Comparison of ENCODE assay signal across 18 cellular contexts in genomic region chr7:92753614-92754013, GRCh38.
DNase-seq lines count a peak whose midpoint lies in the region; ATAC-seq, FAIRE-seq and TF ChIP-seq lines count a peak whose summit lies in the region.
"Had no signal": no experiment of that assay in that cellular context is flagged by ENCODE, and none has a peak within 500 bp of the region (broad histone marks: within the 10 kb centered on the region; RNA-seq: fewer than 3 reads in every experiment).

No MANE protein-coding gene starts in this region.

- H3K4me2 ChIP-seq in A549 (peak overlapping the region; percentile 81), BLaER1 (peak overlapping the region; percentile 15; the same call in 1 of the 2 replicates)

- H3K4me1 ChIP-seq in A549 (peaks cover 76% of the 10 kb centered on the region), BLaER1 (peaks cover 42% of the 10 kb centered on the region)

- peaks cover 19% of the 10 kb centered on the region; the same call in 1 of the 2 replicates for H3K36me3 ChIP-seq in BLaER1
- H3K36me3 ChIP-seq: tibial nerve had no signal

- no peaks in the 10 kb centered on the region for H4K20me1 ChIP-seq in BLaER1

- WGBS in A549 (ENCODE audit: missing lambda C conversion rate), result 89% methylated on average over 3 of the region's 3 CpGs

- TF ChIP-seq POLR2A in A549 (IDR thresholded peaks at IDR 0.05; ENCODE audit: low read length), result no peak

- no peaks in the 10 kb centered on the region for H3K27me3 ChIP-seq in BLaER1
- H3K27me3 ChIP-seq: tibial nerve had no signal

- H3K27ac ChIP-seq in A549, result peak overlapping the region; percentile 88 to 89
- H3K27ac ChIP-seq in BLaER1, result no peak overlapping the region; the same call in 1 of the 2 replicates
- H3K27ac ChIP-seq in epithelial cell of prostate, result peak overlapping the region; percentile 96
- H3K27ac ChIP-seq: C4-2B, tibial nerve had no signal

- POLR2A ChIA-PET in A549 (lab: Yijun Ruan, JAX), result interaction anchor here (0.5 to 1.1 kb wide), 2 partner anchors 12 to 258 kb away, joined by 3 read pairs; no protein-coding TSS in a partner anchor

- TF ChIP-seq CTCF in A549 (IDR thresholded peaks at IDR 0.05), result no peak

- DNase-seq in A549 (ENCODE audit: low read depth in 1 of 2, low spot score in 1 of 2) (no peak), RCC 7860 (ENCODE audit: low spot score) (peak; percentile 72), epithelial cell of prostate (ENCODE audit: low read depth, low spot score) (peak; percentile 80), activated gamma-delta T cell (lab: John Stamatoyannopoulos, UW) (no peak)
- DNase-seq in effector CD4-positive, alpha-beta T cell, result no peak
- DNase-seq: naive B cell, NCI-H1105, NCI-H82, posterior cingulate gyrus, RPMI8226, small intestine, T-helper 1 cell had no signal

- H3K9me3 ChIP-seq in A549, result no peaks in the 10 kb centered on the region
- H3K9me3 ChIP-seq in BLaER1, result peaks cover 9% of the 10 kb centered on the region
- H3K9me3 ChIP-seq: tibial nerve had no signal

- TF ChIP-seq EP300 in A549 (IDR thresholded peaks at IDR 0.05), result no peak

- ATAC-seq in A549 (no peak), GM18498 (IDR thresholded peaks at IDR 0.05; ENCODE audit: unreplicated experiment) (no peak), GM21717 (IDR thresholded peaks at IDR 0.05; ENCODE audit: unreplicated experiment) (no peak)

- CTCF ChIA-PET in A549 (lab: Yijun Ruan, JAX), result interaction anchor here (2.6 kb wide), 1 partner anchor 79 kb away, joined by 11 read pairs; no protein-coding TSS in a partner anchor

- FAIRE-seq in A549 (lab: Jason Lieb, UNC), result no peak
- FAIRE-seq in RCC 7860 (lab: Jason Lieb, UNC), result peak; percentile 2
- FAIRE-seq: GM19239, small intestine had no signal

- H3K4me3 ChIP-seq in A549 (no peak overlapping the region), BLaER1 (no peak overlapping the region)
- H3K4me3 ChIP-seq: tibial nerve had no signal

- H3K9ac ChIP-seq in BLaER1, result no peak overlapping the region

- TF ChIP-seq RAD21 in A549 (conservative IDR thresholded peaks at IDR 0.05 in 1 of 2, IDR thresholded peaks at IDR 0.05 in 1 of 2), result no peak

TF ChIP-seq in A549, 52 proteins besides CTCF, POLR2A, EP300 and RAD21:
- TF ChIP-seq MAFK (IDR thresholded peaks at IDR 0.05; ENCODE audit: partially characterized antibody) (peak; percentile 72), USF2 (IDR thresholded peaks at IDR 0.05) (no peak)

Comparison
In these comparisons a context has a peak if more than half of its experiments do, and no peak if none do; other contexts are left out.
1. DNase-seq: peak in RCC 7860 (single experiment) and epithelial cell of prostate (single experiment); none in A549 (0 of 2), effector CD4-positive, alpha-beta T cell (single experiment) and activated gamma-delta T cell (single experiment).